In the genomic region with DNA sequence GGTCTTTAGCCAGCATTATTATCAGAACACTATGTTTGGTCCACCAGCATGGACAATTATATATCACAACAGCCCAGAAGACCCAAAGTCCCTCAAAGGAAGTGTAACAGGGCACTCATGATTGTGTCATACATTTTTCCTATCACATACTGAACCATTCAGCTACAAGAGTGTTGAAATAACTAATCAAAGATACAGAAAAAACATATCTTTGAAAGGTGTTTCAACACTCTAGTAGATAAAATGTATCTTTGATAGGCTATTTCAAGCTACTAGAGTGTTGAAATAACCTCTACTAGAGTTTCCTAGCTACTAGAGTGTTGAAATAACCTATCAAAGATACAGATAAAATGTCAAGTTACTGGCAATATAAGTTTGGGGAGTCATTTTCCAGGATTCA, we compare ENCODE assay signal across 21 cellular contexts.
"Had no signal": no experiment of that assay in that cellular context is flagged by ENCODE, and none has a peak within 500 bp of the region (broad histone marks: within the 10 kb centered on the region; RNA-seq: fewer than 3 reads in every experiment).

No MANE protein-coding gene starts in this region.

- ATAC-seq: mucosa of descending colon; naive thymus-derived CD4-positive, alpha-beta T cell; natural killer cell treated with Interleukin-12 subunit alpha and Interleukin-12 subunit beta and Interleukin-15 and Interleukin-18, amount 100 ng/mL, for 72 hours; stimulated activated effector memory CD8-positive, alpha-beta T cell treated with anti-CD3 and anti-CD28 coated beads, Interleukin-12 subunit alpha, Interleukin-12 subunit beta, amount 100 ng/mL, for 72 hours had no signal

- FAIRE-seq: islet of Langerhans, kidney, small intestine had no signal

- H3K36me3 ChIP-seq: ovary, right atrium auricular region, sigmoid colon, spleen, suprapubic skin, thoracic aorta, tibial artery, uterus had no signal

- H3K4me1 ChIP-seq: right atrium auricular region, sigmoid colon, spleen, suprapubic skin, tibial artery, uterus had no signal

- H3K27ac ChIP-seq: ovary, right atrium auricular region, sigmoid colon, spleen, suprapubic skin, thoracic aorta, tibial artery, uterus had no signal

- H3K4me3 ChIP-seq: mucosa of descending colon, ovary, right atrium auricular region, sigmoid colon, spleen, suprapubic skin, thoracic aorta, tibial artery, uterus had no signal

- DNase-seq: hypothalamus; immature natural killer cell; kidney; midbrain; mucosa of descending colon; naive thymus-derived CD4-positive, alpha-beta T cell; ovary; sigmoid colon; small intestine; spleen; stimulated activated CD4-positive, alpha-beta T cell treated with anti-CD3 and anti-CD28 coated beads, Interleukin-4, amount 100 ng/mL, for 24 hours; stimulated activated naive CD4-positive, alpha-beta T cell; tibial artery; trophoblast cell; uterus had no signal

- H3K27me3 ChIP-seq: ovary, right atrium auricular region, sigmoid colon, spleen, suprapubic skin, tibial artery, uterus had no signal

- H3K9me3 ChIP-seq: mucosa of descending colon, ovary, right atrium auricular region, sigmoid colon, suprapubic skin, thoracic aorta, tibial artery, uterus had no signal
